1 cellular context compared by ENCODE assay signal in the genomic region with DNA sequence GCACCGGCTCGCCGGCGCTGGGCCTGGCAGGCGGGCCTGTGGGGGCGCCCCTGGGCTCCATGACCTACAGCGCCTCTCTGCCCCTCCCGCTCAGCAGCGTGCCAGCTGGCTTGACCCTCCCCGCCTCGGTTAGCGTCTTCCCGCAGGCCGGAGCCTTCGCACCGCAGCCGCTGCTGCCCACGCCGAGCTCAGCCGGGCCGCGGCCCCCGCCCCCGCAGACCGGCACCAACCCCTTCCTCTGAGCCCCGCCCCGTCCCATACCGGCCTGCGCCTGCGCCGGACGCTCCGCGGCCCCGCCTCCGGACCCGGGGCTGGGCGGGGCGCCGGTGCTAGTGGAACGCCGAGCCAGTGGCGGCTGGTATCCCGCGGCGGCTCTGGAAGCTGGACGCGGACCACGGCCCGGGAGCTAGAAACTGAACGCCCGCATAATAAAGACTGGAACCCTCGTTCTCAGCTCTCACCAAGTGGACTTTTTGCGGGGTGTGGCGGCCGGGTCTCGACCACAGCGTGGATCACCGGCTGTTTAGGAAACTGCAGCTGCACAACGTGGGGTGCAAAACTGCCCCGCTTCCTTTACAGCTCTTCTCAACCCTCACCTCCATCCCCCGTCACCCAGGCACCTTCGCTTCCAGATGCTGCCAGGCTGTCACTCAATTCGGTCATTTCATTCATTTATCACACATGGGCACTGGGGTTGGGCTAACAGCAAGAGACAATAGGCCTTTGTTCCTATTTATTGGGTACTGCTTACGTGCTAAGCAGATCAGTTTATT.
TF ChIP-seq lines count a peak whose summit lies in the region.

No MANE protein-coding gene starts in this region.

TF ChIP-seq in SK-N-SH, 30 proteins besides CTCF, POLR2A, EP300 and RAD21 (continued from another document):
- TF ChIP-seq, protein P1, sequence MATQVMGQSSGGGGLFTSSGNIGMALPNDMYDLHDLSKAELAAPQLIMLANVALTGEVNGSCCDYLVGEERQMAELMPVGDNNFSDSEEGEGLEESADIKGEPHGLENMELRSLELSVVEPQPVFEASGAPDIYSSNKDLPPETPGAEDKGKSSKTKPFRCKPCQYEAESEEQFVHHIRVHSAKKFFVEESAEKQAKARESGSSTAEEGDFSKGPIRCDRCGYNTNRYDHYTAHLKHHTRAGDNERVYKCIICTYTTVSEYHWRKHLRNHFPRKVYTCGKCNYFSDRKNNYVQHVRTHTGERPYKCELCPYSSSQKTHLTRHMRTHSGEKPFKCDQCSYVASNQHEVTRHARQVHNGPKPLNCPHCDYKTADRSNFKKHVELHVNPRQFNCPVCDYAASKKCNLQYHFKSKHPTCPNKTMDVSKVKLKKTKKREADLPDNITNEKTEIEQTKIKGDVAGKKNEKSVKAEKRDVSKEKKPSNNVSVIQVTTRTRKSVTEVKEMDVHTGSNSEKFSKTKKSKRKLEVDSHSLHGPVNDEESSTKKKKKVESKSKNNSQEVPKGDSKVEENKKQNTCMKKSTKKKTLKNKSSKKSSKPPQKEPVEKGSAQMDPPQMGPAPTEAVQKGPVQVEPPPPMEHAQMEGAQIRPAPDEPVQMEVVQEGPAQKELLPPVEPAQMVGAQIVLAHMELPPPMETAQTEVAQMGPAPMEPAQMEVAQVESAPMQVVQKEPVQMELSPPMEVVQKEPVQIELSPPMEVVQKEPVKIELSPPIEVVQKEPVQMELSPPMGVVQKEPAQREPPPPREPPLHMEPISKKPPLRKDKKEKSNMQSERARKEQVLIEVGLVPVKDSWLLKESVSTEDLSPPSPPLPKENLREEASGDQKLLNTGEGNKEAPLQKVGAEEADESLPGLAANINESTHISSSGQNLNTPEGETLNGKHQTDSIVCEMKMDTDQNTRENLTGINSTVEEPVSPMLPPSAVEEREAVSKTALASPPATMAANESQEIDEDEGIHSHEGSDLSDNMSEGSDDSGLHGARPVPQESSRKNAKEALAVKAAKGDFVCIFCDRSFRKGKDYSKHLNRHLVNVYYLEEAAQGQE (IDR thresholded peaks at IDR 0.05; ENCODE audit: low read depth, low read length) = peak; percentile 52
- TF ChIP-seq, protein P2, sequence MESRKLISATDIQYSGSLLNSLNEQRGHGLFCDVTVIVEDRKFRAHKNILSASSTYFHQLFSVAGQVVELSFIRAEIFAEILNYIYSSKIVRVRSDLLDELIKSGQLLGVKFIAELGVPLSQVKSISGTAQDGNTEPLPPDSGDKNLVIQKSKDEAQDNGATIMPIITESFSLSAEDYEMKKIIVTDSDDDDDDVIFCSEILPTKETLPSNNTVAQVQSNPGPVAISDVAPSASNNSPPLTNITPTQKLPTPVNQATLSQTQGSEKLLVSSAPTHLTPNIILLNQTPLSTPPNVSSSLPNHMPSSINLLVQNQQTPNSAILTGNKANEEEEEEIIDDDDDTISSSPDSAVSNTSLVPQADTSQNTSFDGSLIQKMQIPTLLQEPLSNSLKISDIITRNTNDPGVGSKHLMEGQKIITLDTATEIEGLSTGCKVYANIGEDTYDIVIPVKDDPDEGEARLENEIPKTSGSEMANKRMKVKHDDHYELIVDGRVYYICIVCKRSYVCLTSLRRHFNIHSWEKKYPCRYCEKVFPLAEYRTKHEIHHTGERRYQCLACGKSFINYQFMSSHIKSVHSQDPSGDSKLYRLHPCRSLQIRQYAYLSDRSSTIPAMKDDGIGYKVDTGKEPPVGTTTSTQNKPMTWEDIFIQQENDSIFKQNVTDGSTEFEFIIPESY (IDR thresholded peaks at IDR 0.05; ENCODE audit: borderline replicate concordance, low read depth) = no peak
- peak; percentile 98 for TF ChIP-seq NRF1 (IDR thresholded peaks at IDR 0.05; ENCODE audit: low read depth, low read length)
- TF ChIP-seq RCOR1 (IDR thresholded peaks at IDR 0.05; ENCODE audit: low read length) = peak; percentile 8; the same call in 1 of the 2 replicates
- 0 out of 2 replicates have a peak, but pooled peaks have one; percentile 8 for TF ChIP-seq SMC3 (IDR thresholded peaks at IDR 0.05; ENCODE audit: low read depth, low read length)
- no peak for TF ChIP-seq EZH2phosphoT487 (IDR thresholded peaks at IDR 0.05; ENCODE audit: borderline replicate concordance, low read depth)
- peak; percentile 4 for TF ChIP-seq CHD2 (IDR thresholded peaks at IDR 0.05; ENCODE audit: low read length, partially characterized antibody)
- no peak for TF ChIP-seq TEAD4 (IDR thresholded peaks at IDR 0.05; ENCODE audit: borderline replicate concordance, insufficient read depth)
- TF ChIP-seq, protein P3, sequence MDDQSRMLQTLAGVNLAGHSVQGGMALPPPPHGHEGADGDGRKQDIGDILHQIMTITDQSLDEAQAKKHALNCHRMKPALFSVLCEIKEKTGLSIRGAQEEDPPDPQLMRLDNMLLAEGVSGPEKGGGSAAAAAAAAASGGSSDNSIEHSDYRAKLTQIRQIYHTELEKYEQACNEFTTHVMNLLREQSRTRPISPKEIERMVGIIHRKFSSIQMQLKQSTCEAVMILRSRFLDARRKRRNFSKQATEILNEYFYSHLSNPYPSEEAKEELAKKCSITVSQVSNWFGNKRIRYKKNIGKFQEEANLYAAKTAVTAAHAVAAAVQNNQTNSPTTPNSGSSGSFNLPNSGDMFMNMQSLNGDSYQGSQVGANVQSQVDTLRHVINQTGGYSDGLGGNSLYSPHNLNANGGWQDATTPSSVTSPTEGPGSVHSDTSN (IDR thresholded peaks at IDR 0.05) = peak; percentile 57
- TF ChIP-seq, protein P4, sequence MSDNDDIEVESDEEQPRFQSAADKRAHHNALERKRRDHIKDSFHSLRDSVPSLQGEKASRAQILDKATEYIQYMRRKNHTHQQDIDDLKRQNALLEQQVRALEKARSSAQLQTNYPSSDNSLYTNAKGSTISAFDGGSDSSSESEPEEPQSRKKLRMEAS (IDR thresholded peaks at IDR 0.05; ENCODE audit: low read depth) = peak; percentile 89
- no peak for TF ChIP-seq ELF1 (IDR thresholded peaks at IDR 0.05)
- no peak for TF ChIP-seq MEF2A (IDR thresholded peaks at IDR 0.05; ENCODE audit: borderline replicate concordance, low read depth)
- no peak for TF ChIP-seq JUND (IDR thresholded peaks at IDR 0.05)
- TF ChIP-seq RXRA (IDR thresholded peaks at IDR 0.05; ENCODE audit: borderline replicate concordance, low read depth) = no peak
- no peak; the same call in 1 of the 2 replicates for TF ChIP-seq TCF12 (IDR thresholded peaks at IDR 0.05)
- TF ChIP-seq YY1 (IDR thresholded peaks at IDR 0.05; ENCODE audit: low read depth) = no peak
- peak; percentile 95 for TF ChIP-seq POLR2AphosphoS5 (IDR thresholded peaks at IDR 0.05; ENCODE audit: low read depth, low read length)
- TF ChIP-seq, protein P5, sequence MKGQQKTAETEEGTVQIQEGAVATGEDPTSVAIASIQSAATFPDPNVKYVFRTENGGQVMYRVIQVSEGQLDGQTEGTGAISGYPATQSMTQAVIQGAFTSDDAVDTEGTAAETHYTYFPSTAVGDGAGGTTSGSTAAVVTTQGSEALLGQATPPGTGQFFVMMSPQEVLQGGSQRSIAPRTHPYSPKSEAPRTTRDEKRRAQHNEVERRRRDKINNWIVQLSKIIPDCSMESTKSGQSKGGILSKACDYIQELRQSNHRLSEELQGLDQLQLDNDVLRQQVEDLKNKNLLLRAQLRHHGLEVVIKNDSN (IDR thresholded peaks at IDR 0.05; ENCODE audit: borderline replicate concordance, low read depth) = no peak
- peak; percentile 73; the same call in 1 of the 2 replicates for TF ChIP-seq MXI1 (IDR thresholded peaks at IDR 0.05; ENCODE audit: low read depth, low read length)
